In genomic region chr11:74339619-74340018, GRCh38 we compare ENCODE assay signal across 34 cellular contexts. TPM values are rescaled to one million over a fixed set of nuclear protein-coding genes. Genes with fewer than 3 reads are reported as not detected.
"Had no signal": no experiment of that assay in that cellular context is flagged by ENCODE, and none has a peak within 500 bp of the region (broad histone marks: within the 10 kb centered on the region; RNA-seq: fewer than 3 reads in every experiment).

No MANE protein-coding gene starts in this region.

- H3K4me3 ChIP-seq: adrenal gland, body of pancreas, esophagus squamous epithelium, gastroesophageal sphincter had no signal

- DNase-seq: activated CD4-positive, alpha-beta memory T cell treated with anti-CD3 and anti-CD28 coated beads for 36 hours; activated CD4-positive, alpha-beta T cell treated with anti-CD3 and anti-CD28 coated beads for 36 hours; activated CD4-positive, alpha-beta T cell treated with anti-CD3 and anti-CD28 coated beads, Interleukin-2, amount 10 ng/mL, durations not matched to agents 24 days and 14 days; activated CD4-positive, CD25-positive, alpha-beta regulatory T cell; activated CD4-positive, CD25-positive, alpha-beta regulatory T cell treated with anti-CD3 and anti-CD28 coated beads, Interleukin-2, amount 50 U/mL, for 72 hours; activated CD8-positive, alpha-beta memory T cell treated with anti-CD3 and anti-CD28 coated beads, Interleukin-2, amount 10 ng/mL, durations not matched to agents 7 days and 5 days; activated CD8-positive, alpha-beta memory T cell treated with anti-CD3 and anti-CD28 coated beads, Interleukin-2, amount 50 U/mL, for 4 hours; activated CD8-positive, alpha-beta T cell treated with anti-CD3 and anti-CD28 coated beads, Interleukin-2, amount 10 ng/mL, durations not matched to agents 7 days and 5 days; activated effector memory CD4-positive, alpha-beta T cell treated with anti-CD3 and anti-CD28 coated beads, Interleukin-2, amount 50 U/mL, for 16 hours; activated naive CD4-positive, alpha-beta T cell treated with anti-CD3 and anti-CD28 coated beads for 36 hours; activated naive CD8-positive, alpha-beta T cell treated with anti-CD3 and anti-CD28 coated beads for 36 hours; activated naive CD8-positive, alpha-beta T cell treated with anti-CD3 and anti-CD28 coated beads, Interleukin-2, amount 50 U/mL, for 24 hours; activated T-cell treated with anti-CD3 and anti-CD28 coated beads, Interleukin-2, amount 50 U/mL, for 1 hour; activated T-cell treated with anti-CD3 and anti-CD28 coated beads, Interleukin-2, amount 50 U/mL, for 48 hours; adrenal gland; amygdala; aorta; caudate nucleus; cortex of kidney; dermis blood vessel endothelial cell; effector CD8-positive, alpha-beta T cell; esophagus squamous epithelium; foreskin melanocyte; T-helper 1 cell; T-helper 17 cell; T1000 had no signal

- H3K27me3 ChIP-seq: adrenal gland, body of pancreas, esophagus squamous epithelium, gastroesophageal sphincter had no signal

- H3K4me1 Mint-ChIP-seq: activated CD4-positive, alpha-beta T cell treated with anti-CD3 and anti-CD28 coated beads for 36 hours; activated CD8-positive, alpha-beta memory T cell treated with anti-CD3 and anti-CD28 coated beads, Interleukin-2, amount 10 ng/mL, durations not matched to agents 7 days and 5 days; activated naive CD4-positive, alpha-beta T cell treated with anti-CD3 and anti-CD28 coated beads, Interleukin-2, amount 50 U/mL, for 24 hours; activated naive CD8-positive, alpha-beta T cell treated with anti-CD3 and anti-CD28 coated beads for 36 hours; activated naive CD8-positive, alpha-beta T cell treated with anti-CD3 and anti-CD28 coated beads, Interleukin-2, amount 50 U/mL, for 24 hours had no signal

- H3K36me3 ChIP-seq: adrenal gland had no signal

- H3K27me3 Mint-ChIP-seq: activated CD4-positive, alpha-beta memory T cell treated with anti-CD3 and anti-CD28 coated beads for 36 hours; activated CD4-positive, alpha-beta T cell treated with anti-CD3 and anti-CD28 coated beads for 36 hours; activated CD4-positive, alpha-beta T cell treated with anti-CD3 and anti-CD28 coated beads, Interleukin-2, amount 10 ng/mL, durations not matched to agents 24 days and 14 days; activated CD8-positive, alpha-beta memory T cell treated with anti-CD3 and anti-CD28 coated beads, Interleukin-2, amount 10 ng/mL, durations not matched to agents 7 days and 5 days; activated naive CD4-positive, alpha-beta T cell treated with anti-CD3 and anti-CD28 coated beads, Interleukin-2, amount 50 U/mL, for 24 hours; activated naive CD8-positive, alpha-beta T cell treated with anti-CD3 and anti-CD28 coated beads for 36 hours; activated naive CD8-positive, alpha-beta T cell treated with anti-CD3 and anti-CD28 coated beads, Interleukin-2, amount 50 U/mL, for 24 hours; T-helper 17 cell had no signal

- ATAC-seq: activated CD4-positive, alpha-beta T cell treated with anti-CD3 and anti-CD28 coated beads for 36 hours; activated CD8-positive, alpha-beta memory T cell treated with anti-CD3 and anti-CD28 coated beads, Interleukin-2, amount 10 ng/mL, durations not matched to agents 7 days and 5 days; activated CD8-positive, alpha-beta T cell treated with anti-CD3 and anti-CD28 coated beads, Interleukin-2, amount 10 ng/mL, durations not matched to agents 7 days and 5 days; activated naive CD8-positive, alpha-beta T cell treated with anti-CD3 and anti-CD28 coated beads, Interleukin-2, amount 50 U/mL, for 24 hours; gastroesophageal sphincter; T-helper 17 cell had no signal

- H3K27ac Mint-ChIP-seq: activated CD4-positive, alpha-beta memory T cell treated with anti-CD3 and anti-CD28 coated beads for 36 hours; activated CD4-positive, alpha-beta T cell treated with anti-CD3 and anti-CD28 coated beads for 36 hours; activated CD4-positive, alpha-beta T cell treated with anti-CD3 and anti-CD28 coated beads, Interleukin-2, amount 10 ng/mL, durations not matched to agents 24 days and 14 days; activated CD8-positive, alpha-beta memory T cell treated with anti-CD3 and anti-CD28 coated beads, Interleukin-2, amount 10 ng/mL, durations not matched to agents 7 days and 5 days; activated CD8-positive, alpha-beta T cell treated with anti-CD3 and anti-CD28 coated beads, Interleukin-2, amount 10 ng/mL, durations not matched to agents 7 days and 5 days; activated naive CD4-positive, alpha-beta T cell treated with anti-CD3 and anti-CD28 coated beads for 36 hours; activated naive CD4-positive, alpha-beta T cell treated with anti-CD3 and anti-CD28 coated beads, Interleukin-2, amount 50 U/mL, for 24 hours; activated naive CD8-positive, alpha-beta T cell treated with anti-CD3 and anti-CD28 coated beads for 36 hours; activated naive CD8-positive, alpha-beta T cell treated with anti-CD3 and anti-CD28 coated beads, Interleukin-2, amount 50 U/mL, for 24 hours; activated T-helper 1 cell treated with anti-CD3 and anti-CD28 coated beads, Interleukin-12 subunit alpha, Interleukin-12 subunit beta, Interleukin-2, Interleukin-4 antibody, amounts not matched to agents 30 ng/mL and 10 ng/mL and 1 ng/mL, durations not matched to agents 14 hours and 24 hours and 36 hours; activated T-helper 2 cell treated with anti-CD3 and anti-CD28 coated beads, Interferon-gamma antibody, Interleukin-2, Interleukin-4, amounts not matched to agents 10 μg/mL and 5 μg/mL and 100 μg/mL, durations not matched to agents 14 hours and 24 hours and 36 hours; T-helper 17 cell; T-helper 2 cell treated with Interferon-gamma antibody and Interleukin-4, amounts not matched to agents 5 μg/mL and 100 μg/mL, for 36 hours had no signal

- H3K4me1 ChIP-seq: adrenal gland, esophagus squamous epithelium, gastroesophageal sphincter had no signal

- H3K9me3 Mint-ChIP-seq: activated CD4-positive, alpha-beta memory T cell treated with anti-CD3 and anti-CD28 coated beads for 36 hours; activated CD4-positive, alpha-beta T cell treated with anti-CD3 and anti-CD28 coated beads, Interleukin-2, amount 10 ng/mL, durations not matched to agents 24 days and 14 days; activated naive CD4-positive, alpha-beta T cell treated with anti-CD3 and anti-CD28 coated beads for 36 hours; activated naive CD4-positive, alpha-beta T cell treated with anti-CD3 and anti-CD28 coated beads, Interleukin-2, amount 50 U/mL, for 24 hours; activated naive CD8-positive, alpha-beta T cell treated with anti-CD3 and anti-CD28 coated beads for 36 hours; activated naive CD8-positive, alpha-beta T cell treated with anti-CD3 and anti-CD28 coated beads, Interleukin-2, amount 50 U/mL, for 24 hours; activated T-helper 1 cell treated with anti-CD3 and anti-CD28 coated beads, Interleukin-12 subunit alpha, Interleukin-12 subunit beta, Interleukin-2, Interleukin-4 antibody, amounts not matched to agents 30 ng/mL and 10 ng/mL and 1 ng/mL, durations not matched to agents 14 hours and 24 hours and 36 hours; activated T-helper 2 cell treated with anti-CD3 and anti-CD28 coated beads, Interferon-gamma antibody, Interleukin-2, Interleukin-4, amounts not matched to agents 10 μg/mL and 5 μg/mL and 100 μg/mL, durations not matched to agents 14 hours and 24 hours and 36 hours; T-helper 2 cell treated with Interferon-gamma antibody and Interleukin-4, amounts not matched to agents 5 μg/mL and 100 μg/mL, for 36 hours had no signal

- H3K9me3 ChIP-seq: adrenal gland, body of pancreas, esophagus squamous epithelium, gastroesophageal sphincter had no signal

- H3K27ac ChIP-seq: adrenal gland, body of pancreas, epithelial cell of prostate, esophagus squamous epithelium, gastroesophageal sphincter had no signal

- H3K4me3 Mint-ChIP-seq: activated CD4-positive, alpha-beta memory T cell treated with anti-CD3 and anti-CD28 coated beads for 36 hours; activated CD4-positive, alpha-beta T cell treated with anti-CD3 and anti-CD28 coated beads for 36 hours; activated CD4-positive, alpha-beta T cell treated with anti-CD3 and anti-CD28 coated beads, Interleukin-2, amount 10 ng/mL, durations not matched to agents 24 days and 14 days; activated CD8-positive, alpha-beta memory T cell treated with anti-CD3 and anti-CD28 coated beads, Interleukin-2, amount 10 ng/mL, durations not matched to agents 7 days and 5 days; activated CD8-positive, alpha-beta T cell treated with anti-CD3 and anti-CD28 coated beads, Interleukin-2, amount 10 ng/mL, durations not matched to agents 7 days and 5 days; activated naive CD4-positive, alpha-beta T cell treated with anti-CD3 and anti-CD28 coated beads for 36 hours; activated naive CD4-positive, alpha-beta T cell treated with anti-CD3 and anti-CD28 coated beads, Interleukin-2, amount 50 U/mL, for 24 hours; activated naive CD8-positive, alpha-beta T cell treated with anti-CD3 and anti-CD28 coated beads for 36 hours; activated naive CD8-positive, alpha-beta T cell treated with anti-CD3 and anti-CD28 coated beads, Interleukin-2, amount 50 U/mL, for 24 hours; activated T-helper 1 cell treated with anti-CD3 and anti-CD28 coated beads, Interleukin-12 subunit alpha, Interleukin-12 subunit beta, Interleukin-2, Interleukin-4 antibody, amounts not matched to agents 30 ng/mL and 10 ng/mL and 1 ng/mL, durations not matched to agents 14 hours and 24 hours and 36 hours; T-helper 17 cell; T-helper 2 cell treated with Interferon-gamma antibody and Interleukin-4, amounts not matched to agents 5 μg/mL and 100 μg/mL, for 36 hours had no signal

RNA-seq across cellular contexts. Expression of gene P4HA3, which starts 28.2 kb away (rescaled TPM):
- total RNA-seq: activated CD4-positive, alpha-beta memory T cell treated with anti-CD3 and anti-CD28 coated beads for 36 hours; activated CD4-positive, alpha-beta T cell treated with anti-CD3 and anti-CD28 coated beads for 36 hours; activated CD4-positive, alpha-beta T cell treated with anti-CD3 and anti-CD28 coated beads, Interleukin-2, amount 10 ng/mL, durations not matched to agents 24 days and 14 days; activated CD8-positive, alpha-beta memory T cell treated with anti-CD3 and anti-CD28 coated beads for 36 hours; activated CD8-positive, alpha-beta memory T cell treated with anti-CD3 and anti-CD28 coated beads, Interleukin-2, amount 10 ng/mL, durations not matched to agents 7 days and 5 days; activated CD8-positive, alpha-beta T cell treated with anti-CD3 and anti-CD28 coated beads, Interleukin-2, amount 10 ng/mL, durations not matched to agents 7 days and 5 days; activated naive CD4-positive, alpha-beta T cell treated with anti-CD3 and anti-CD28 coated beads for 36 hours; activated naive CD8-positive, alpha-beta T cell treated with anti-CD3 and anti-CD28 coated beads for 36 hours; activated T-helper 1 cell treated with anti-CD3 and anti-CD28 coated beads, Interleukin-12 subunit alpha, Interleukin-12 subunit beta, Interleukin-2, Interleukin-4 antibody, amounts not matched to agents 30 ng/mL and 10 ng/mL and 1 ng/mL, durations not matched to agents 14 hours and 24 hours and 36 hours; activated T-helper 2 cell treated with anti-CD3 and anti-CD28 coated beads, Interferon-gamma antibody, Interleukin-2, Interleukin-4, amounts not matched to agents 10 μg/mL and 5 μg/mL and 100 μg/mL, durations not matched to agents 14 hours and 24 hours and 36 hours; body of pancreas; T-helper 17 cell had no signal
